23 cellular contexts compared by ENCODE assay signal in the genomic region with DNA sequence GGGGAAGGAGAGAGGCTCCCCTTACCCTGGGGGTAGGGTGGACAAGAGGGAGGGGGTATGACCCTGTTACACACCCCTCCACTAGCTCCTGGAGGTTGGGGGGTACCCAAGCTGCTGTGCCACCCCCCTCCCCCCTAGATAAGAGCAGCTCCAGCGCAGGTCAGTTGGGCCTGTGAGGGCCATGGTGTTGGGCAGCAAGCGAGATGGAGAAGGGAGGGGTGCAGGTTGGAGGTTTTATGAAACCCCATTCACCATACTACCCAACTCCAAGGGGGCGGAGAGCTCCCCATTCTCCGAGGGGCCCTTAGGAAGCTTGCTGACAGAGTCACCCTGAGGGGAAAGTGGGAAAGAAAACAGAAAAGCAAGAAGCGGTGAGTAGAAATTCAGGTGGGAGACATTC. TPM values are rescaled to one million over a fixed set of nuclear protein-coding genes. Genes with fewer than 3 reads are reported as not detected.
DNase-seq lines count a peak whose midpoint lies in the region; ATAC-seq and TF ChIP-seq lines count a peak whose summit lies in the region.
"Had no signal": no experiment of that assay in that cellular context is flagged by ENCODE, and none has a peak within 500 bp of the region (broad histone marks: within the 10 kb centered on the region; RNA-seq: fewer than 3 reads in every experiment).

No MANE protein-coding gene starts in this region.

- peak overlapping the region; percentile 10 for H2BK15ac ChIP-seq in neuronal stem cell (ENCODE audit: low read length)

- peaks cover 17% of the 10 kb centered on the region for H3K4me1 Mint-ChIP-seq in endodermal cell

- H3K4me2 ChIP-seq in PC-9 (peak overlapping the region; percentile 91), neuronal stem cell (ENCODE audit: insufficient read depth, low read length, poor library complexity, severe bottlenecking) (no peak overlapping the region)

- H4K91ac ChIP-seq in neuronal stem cell (ENCODE audit: low read depth, low read length, poor library complexity) = peak overlapping the region; percentile 61

- H3K9ac ChIP-seq in endodermal cell (ENCODE audit: extremely low read depth, low read length, poor library complexity, severe bottlenecking) = peak overlapping the region; percentile 44
- H3K9ac ChIP-seq in neuronal stem cell (ENCODE audit: low read depth, low read length, poor library complexity) = no peak overlapping the region

- H3K9me3 Mint-ChIP-seq in endodermal cell = no peaks in the 10 kb centered on the region
- H3K9me3 Mint-ChIP-seq: naive B cell had no signal

- H3K18ac ChIP-seq in neuronal stem cell (ENCODE audit: low read length) = peak overlapping the region; percentile 94

- H2AFZ ChIP-seq in PC-9 (no peak overlapping the region), neuronal stem cell (ENCODE audit: low read length) (no peak overlapping the region)

- peak overlapping the region; percentile 82 for H2BK5ac ChIP-seq in neuronal stem cell (ENCODE audit: low read length)

- H3K9me2 ChIP-seq in PC-9 (ENCODE audit: insufficient read depth) = no peaks in the 10 kb centered on the region

- H3K27me3 ChIP-seq in H7 (ENCODE audit: control insufficient read depth, insufficient read depth, low read length) (no peaks in the 10 kb centered on the region), PC-9 (ENCODE audit: insufficient read depth, low read depth) (no peaks in the 10 kb centered on the region), endodermal cell (ENCODE audit: control insufficient read depth, insufficient read depth, low read length, poor library complexity, severe bottlenecking) (no peaks in the 10 kb centered on the region), neuronal stem cell (ENCODE audit: control insufficient read depth in 3 of 3, insufficient read depth in 3 of 3, low read depth in 1 of 3, low read length in 3 of 3) (no peaks in the 10 kb centered on the region)
- H3K27me3 ChIP-seq: ascending aorta, SJCRH30 had no signal

- peaks cover 61% of the 10 kb centered on the region for H3K36me3 Mint-ChIP-seq in endodermal cell (ENCODE audit: low read depth)

- TF ChIP-seq CTCF in PC-9 (conservative IDR thresholded peaks at IDR 0.05) = no peak
- TF ChIP-seq CTCF in endodermal cell (conservative IDR thresholded peaks at IDR 0.05) = no peak

- BruUV-seq in PC-9 (replicated peaks; lab: Mats Ljungman, UMichigan) = no TSS peak

- POLR2A ChIA-PET in PC-9 (lab: Charles Lee; ENCODE audit: unreplicated experiment) = no interaction called here

- CTCF ChIA-PET in PC-9 (lab: Charles Lee) = no interaction called here

- WGBS in endodermal cell (ENCODE audit: insufficient coverage in 1 of 2, insufficient read length in 1 of 2), 2 experiments = 96 to 100% methylated on average over 1 to 3 of the region's 5 CpGs
- WGBS in neuronal stem cell (ENCODE audit: extremely low coverage in 2 of 2, insufficient read length in 2 of 2, insufficient replicate concordance in 1 of 2), 2 donors = no CpG with 5 or more reads among the region's 5 CpGs

- H3K9me3 ChIP-seq in PC-9 (ENCODE audit: insufficient read depth, low read depth) (no peaks in the 10 kb centered on the region), endodermal cell (ENCODE audit: control insufficient read depth, low read length) (no peaks in the 10 kb centered on the region), neuronal stem cell (replicated peaks in 1 of 2; ENCODE audit: control insufficient read depth in 2 of 2, insufficient read depth in 1 of 2, low read depth in 1 of 2, low read length in 2 of 2) (no peaks in the 10 kb centered on the region)
- H3K9me3 ChIP-seq: ascending aorta, SJCRH30 had no signal

- H4K8ac ChIP-seq in neuronal stem cell (ENCODE audit: low read depth, low read length) = no peak overlapping the region

- H3K79me2 ChIP-seq in PC-9 (ENCODE audit: low read depth) = peaks cover 27% of the 10 kb centered on the region

- DNase-seq in H7 = peak; percentile 30
- no peak for DNase-seq in PC-9
- no peak for DNase-seq in endodermal cell
- no peak for DNase-seq in neuronal stem cell (ENCODE audit: low spot score)
- no peak for DNase-seq in amygdala (lab: John Stamatoyannopoulos, UW)
- no peak for DNase-seq in NAMALWA (ENCODE audit: low spot score)
- no peak for DNase-seq in cerebellum (ENCODE audit: low spot score)
- DNase-seq: activated CD4-positive, CD25-positive, alpha-beta regulatory T cell treated with anti-CD3 and anti-CD28 coated beads, Interleukin-2, amount 50 U/mL, for 72 hours; activated gamma-delta T cell; AML-193; DND-41; KG1; naive B cell; NCI-H1092; NCI-H526; OCI-M1; SJCRH30; stimulated activated CD4-positive, alpha-beta T cell treated with anti-CD3 and anti-CD28 coated beads, Interleukin-4, amount 100 ng/mL, for 24 hours had no signal

- peak overlapping the region; percentile 33 for H2BK120ac ChIP-seq in neuronal stem cell (ENCODE audit: low read depth, low read length)

- peak overlapping the region; percentile 56 for H3K4ac ChIP-seq in neuronal stem cell (ENCODE audit: low read length)

- H3K23ac ChIP-seq in neuronal stem cell (ENCODE audit: low read depth, low read length, poor library complexity) = no peak overlapping the region

- H3K4me1 ChIP-seq in PC-9 (replicated peaks; ENCODE audit: insufficient read depth) (peaks cover 36% of the 10 kb centered on the region), endodermal cell (ENCODE audit: control insufficient read depth, insufficient read depth, low read length) (peaks cover 12% of the 10 kb centered on the region), neuronal stem cell (ENCODE audit: control insufficient read depth in 2 of 2, insufficient read depth in 1 of 2, low read depth in 1 of 2, low read length in 2 of 2) (peaks cover 11 to 35% of the 10 kb centered on the region in 2 donors)

- no peaks in the 10 kb centered on the region for H3K27me3 Mint-ChIP-seq in endodermal cell (ENCODE audit: insufficient read depth)
- H3K27me3 Mint-ChIP-seq: naive B cell had no signal

- H3K4me3 ChIP-seq in H7 (ENCODE audit: insufficient read depth, low read depth, low read length) = no peak overlapping the region
- H3K4me3 ChIP-seq in PC-9 = no peak overlapping the region
- no peak overlapping the region for H3K4me3 ChIP-seq in endodermal cell (ENCODE audit: low read length)
- no peak overlapping the region for H3K4me3 ChIP-seq in neuronal stem cell (ENCODE audit: low read length in 2 of 2)
- H3K4me3 ChIP-seq: ascending aorta, SJCRH30 had no signal

- H2BK12ac ChIP-seq in neuronal stem cell (ENCODE audit: low read length) = peak overlapping the region; percentile 33

- intact Hi-C loops in PC-9 (cut with micrococcal nuclease; ENCODE audit: unreplicated experiment) = loop anchor here (2.0 kb wide), 1 partner anchor 311 kb away; the partner anchor contains the start of gene SLC2A4

- ATAC-seq in HG03135 (IDR thresholded peaks at IDR 0.05; ENCODE audit: unreplicated experiment) = no peak
- ATAC-seq: esophagus mucosa had no signal

- H3K14ac ChIP-seq in neuronal stem cell (ENCODE audit: low read length) = no peak overlapping the region

- H2AK5ac ChIP-seq in neuronal stem cell (ENCODE audit: low read depth, low read length) = peak overlapping the region; percentile 33

- peaks cover 55% of the 10 kb centered on the region for H3F3A ChIP-seq in PC-9 (ENCODE audit: insufficient read depth, low read depth)

- H3K4me3 Mint-ChIP-seq in endodermal cell = no peak overlapping the region
- H3K4me3 Mint-ChIP-seq: naive B cell had no signal

- no peaks in the 10 kb centered on the region; the same call in 1 of the 2 replicates for H4K20me1 ChIP-seq in PC-9 (ENCODE audit: insufficient read depth)

- peak overlapping the region; percentile 90 for H3K27ac Mint-ChIP-seq in endodermal cell
- H3K27ac Mint-ChIP-seq: naive B cell had no signal

- peaks cover 2% of the 10 kb centered on the region for H3K79me1 ChIP-seq in neuronal stem cell (ENCODE audit: low read depth, low read length)

- peaks cover 28% of the 10 kb centered on the region for H3K36me3 ChIP-seq in H7 (replicated peaks; ENCODE audit: control insufficient read depth, insufficient read depth, low read length)
- 0 out of 2 replicates have a peak, but pooled peaks cover 8% of the 10 kb centered on the region for H3K36me3 ChIP-seq in PC-9 (ENCODE audit: low read depth)
- peaks cover 86% of the 10 kb centered on the region for H3K36me3 ChIP-seq in endodermal cell (ENCODE audit: control insufficient read depth, insufficient read depth, low read length)
- peaks cover 60 to 99% of the 10 kb centered on the region in 2 donors for H3K36me3 ChIP-seq in neuronal stem cell (replicated peaks in 1 of 2; ENCODE audit: control insufficient read depth in 2 of 2, insufficient read depth in 2 of 2, low read length in 2 of 2)

- peak overlapping the region; percentile 97 for H3K27ac ChIP-seq in PC-9
- H3K27ac ChIP-seq in endodermal cell (ENCODE audit: low read depth, low read length) = no peak overlapping the region
- H3K27ac ChIP-seq in neuronal stem cell (replicated peaks; ENCODE audit: low read length) = peak overlapping the region; percentile 95
- H3K27ac ChIP-seq: ascending aorta, HL-60, SJCRH30 had no signal

RNA-seq across cellular contexts. Expression of gene SOX15, which starts 1.7 kb away (rescaled TPM):
- 33.8 and 44.0 TPM in 2 replicates for total RNA-seq in H7 (2014; rRNA removed; shearing (Covaris generic))
- total RNA-seq in PC-9 (2021) (80.9 and 124 TPM in 2 replicates), endodermal cell (1 to 10 TPM; 6.4 to 7.3 TPM), cerebellum (1.5 TPM)
- 1.1 TPM for polyA plus RNA-seq in endodermal cell (2013, experiment 1 of 2)
- 1.0 TPM for polyA plus RNA-seq in endodermal cell (2013, experiment 2 of 2)
- polyA plus RNA-seq in neuronal stem cell (2013, experiment 1 of 2) = 10.1 TPM
- polyA plus RNA-seq in neuronal stem cell (2013, experiment 2 of 2) = 9.9 TPM
- total RNA-seq: ascending aorta, skeletal muscle tissue had no signal

RNA-seq across cellular contexts. Expression of gene MPDU1, which starts 7.9 kb away (rescaled TPM):
- 111 and 146 TPM in 2 replicates for total RNA-seq in H7 (2014; rRNA removed; shearing (Covaris generic))
- total RNA-seq in PC-9 (2021) (33.4 and 44.2 TPM in 2 replicates), endodermal cell (10 to 100 TPM; 47.4 to 56.6 TPM), cerebellum (37.6 TPM)
- 57.7 TPM for polyA plus RNA-seq in endodermal cell (2013, experiment 1 of 2)
- polyA plus RNA-seq in endodermal cell (2013, experiment 2 of 2) = 50.7 TPM
- 99.7 TPM for polyA plus RNA-seq in neuronal stem cell (2013, experiment 1 of 2)
- 99.4 TPM for polyA plus RNA-seq in neuronal stem cell (2013, experiment 2 of 2)

RNA-seq across cellular contexts. Expression of gene CD68, which starts 12.2 kb away (rescaled TPM):
- 0.22 and 0.55 TPM in 2 replicates for total RNA-seq in H7 (2014; rRNA removed; shearing (Covaris generic))
- 27.0 and 37.0 TPM in 2 replicates for total RNA-seq in PC-9 (2021)
- total RNA-seq in endodermal cell = under 1 TPM in 1 of 2 donors, not detected in 1; 0.44 TPM
- not detected for polyA plus RNA-seq in endodermal cell (2013, experiment 1 of 2)
- polyA plus RNA-seq in endodermal cell (2013, experiment 2 of 2) = 0.25 TPM
- 0.13 TPM for polyA plus RNA-seq in neuronal stem cell (2013, experiment 1 of 2)
- polyA plus RNA-seq in neuronal stem cell (2013, experiment 2 of 2) = 0.15 TPM
- 3.2 TPM for total RNA-seq in cerebellum

RNA-seq across cellular contexts. Expression of gene FXR2, which starts 23.1 kb away (rescaled TPM):
- 49.0 and 52.0 TPM in 2 replicates for total RNA-seq in H7 (2014; rRNA removed; shearing (Covaris generic))
- total RNA-seq in PC-9 (2021) (61.5 and 63.7 TPM in 2 replicates), endodermal cell (10 to 100 TPM; 52.1 to 53.9 TPM), cerebellum (30.0 TPM)
- polyA plus RNA-seq in endodermal cell (2013, experiment 1 of 2) = 43.0 TPM
- 41.9 TPM for polyA plus RNA-seq in endodermal cell (2013, experiment 2 of 2)
- polyA plus RNA-seq in neuronal stem cell (2013, experiment 1 of 2) = 51.8 TPM
- polyA plus RNA-seq in neuronal stem cell (2013, experiment 2 of 2) = 52.7 TPM

RNA-seq across cellular contexts. Expression of gene SENP3, which starts 29.9 kb away (rescaled TPM):
- 137 and 203 TPM in 2 replicates for total RNA-seq in H7 (2014; rRNA removed; shearing (Covaris generic))
- total RNA-seq in PC-9 (2021) = 68.4 and 72.4 TPM in 2 replicates
- 10 to 100 TPM; 71.5 to 82.3 TPM for total RNA-seq in endodermal cell
- 81.6 TPM for polyA plus RNA-seq in endodermal cell (2013, experiment 1 of 2)
- polyA plus RNA-seq in endodermal cell (2013, experiment 2 of 2) = 69.2 TPM
- 34.1 TPM for polyA plus RNA-seq in neuronal stem cell (2013, experiment 1 of 2)
- polyA plus RNA-seq in neuronal stem cell (2013, experiment 2 of 2) = 35.5 TPM
- 44.9 TPM for total RNA-seq in cerebellum
